Comparison of ENCODE assay signal across 14 cellular contexts in the genomic region with DNA sequence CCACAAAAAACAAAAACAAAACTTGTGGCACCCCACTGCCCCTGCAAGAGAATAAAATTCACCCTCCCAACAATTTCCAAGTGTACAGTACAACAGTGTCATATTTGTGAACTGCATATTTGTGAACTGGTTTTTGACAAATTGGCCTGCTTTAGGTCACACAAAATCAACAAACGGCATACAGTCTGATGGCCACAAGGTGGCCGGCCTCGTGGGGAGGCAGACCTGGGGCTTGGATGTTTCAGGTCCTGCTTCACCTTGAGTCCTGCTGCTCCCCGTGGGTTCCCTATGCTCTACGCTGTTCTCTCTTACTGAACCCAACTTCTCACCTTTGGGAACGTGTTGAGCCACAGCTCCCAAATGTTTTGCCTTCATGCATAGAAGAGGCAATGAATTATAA.
DNase-seq lines count a peak whose midpoint lies in the region; TF ChIP-seq lines count a peak whose summit lies in the region.
"Had no signal": no experiment of that assay in that cellular context is flagged by ENCODE, and none has a peak within 500 bp of the region (broad histone marks: within the 10 kb centered on the region; RNA-seq: fewer than 3 reads in every experiment).

No MANE protein-coding gene starts in this region.

- TF ChIP-seq CTCF in AG04450 (IDR thresholded peaks at IDR 0.05; ENCODE audit: low read depth, low read length) (peak; percentile 16; the same call in 1 of the 2 replicates), GM12864 (IDR thresholded peaks at IDR 0.05; ENCODE audit: low read depth, low read length, missing control alignments) (peak; percentile 48), fibroblast of villous mesenchyme (IDR thresholded peaks at IDR 0.05; ENCODE audit: insufficient read depth, low read depth, low read length) (peak; percentile 18)

- POLR2A ChIA-PET in AG04450 (lab: Yijun Ruan, JAX): no interaction called here

- H3K4me3 ChIP-seq in AG04450 (ENCODE audit: low read depth, low read length): no peak overlapping the region
- no peak overlapping the region for H3K4me3 ChIP-seq in GM12864 (ENCODE audit: low read depth, low read length)
- no peak overlapping the region for H3K4me3 ChIP-seq in fibroblast of villous mesenchyme (ENCODE audit: low read depth, low read length)
- H3K4me3 ChIP-seq: adrenal gland, mucosa of descending colon, right atrium auricular region, transverse colon had no signal

- H3K9me3 ChIP-seq in AG04450 (ENCODE audit: control insufficient read depth, insufficient read depth, low read length): no peaks in the 10 kb centered on the region
- H3K9me3 ChIP-seq: adrenal gland, right atrium auricular region, transverse colon had no signal

- no peak overlapping the region for H3K27ac ChIP-seq in AG04450 (ENCODE audit: low read depth, low read length)
- H3K27ac ChIP-seq: adrenal gland, right atrium auricular region, transverse colon had no signal

- DNase-seq in AG04450 (ENCODE audit: low read depth, low spot score): no peak
- DNase-seq in GM12864 (ENCODE audit: low read depth): no peak
- DNase-seq in NCI-H748 treated with DMSO at 0.1 percent for 48 hours (lab: John Stamatoyannopoulos, UW): peak; percentile 5
- no peak for DNase-seq in fibroblast of villous mesenchyme (ENCODE audit: low read depth)
- DNase-seq in NCI-H2107 treated with DMSO at 0.1 percent for 48 hours (lab: John Stamatoyannopoulos, UW; ENCODE audit: unreplicated experiment): no peak
- DNase-seq in NCI-H1694 (lab: John Stamatoyannopoulos, UW): no peak
- DNase-seq in GOT3 (lab: John Stamatoyannopoulos, UW): no peak
- DNase-seq in NCI-H2107 (lab: John Stamatoyannopoulos, UW): no peak
- DNase-seq: adrenal gland; effector CD8-positive, alpha-beta T cell; hippocampal formation; mucosa of descending colon; transverse colon had no signal

- no peaks in the 10 kb centered on the region for H3K27me3 ChIP-seq in AG04450 (ENCODE audit: control insufficient read depth, insufficient read depth, low read length)
- H3K27me3 ChIP-seq: adrenal gland, right atrium auricular region, transverse colon had no signal

- CTCF ChIA-PET in AG04450 (lab: Charles Lee): interaction anchor here (1.7 kb wide), 1 partner anchor 70 kb away, joined by 5 read pairs; no protein-coding TSS in a partner anchor
